8 cellular contexts compared by ENCODE assay signal in genomic region chr2:237691908-237692600, GRCh38.
DNase-seq lines count a peak whose midpoint lies in the region; ATAC-seq and TF ChIP-seq lines count a peak whose summit lies in the region.

No MANE protein-coding gene starts in this region.

- peak; percentile 70 for DNase-seq in Caki2 (ENCODE audit: low read depth)
- DNase-seq in Panc1 (ENCODE audit: low read depth, low spot score) = no peak
- DNase-seq in activated T-helper 1 cell treated with Interleukin-2 at 50 U/mL for 16 hours (ENCODE audit: low read depth) = peak; percentile 96
- DNase-seq in fibroblast of lung (ENCODE audit: low read depth in 2 of 2) = peak; percentile 85 to 90
- DNase-seq in natural killer cell treated with Interleukin-12 subunit alpha and Interleukin-12 subunit beta and Interleukin-15 and Interleukin-18, amount 100 ng/mL, for 72 hours (ENCODE audit: low spot score) = peak; percentile 97
- DNase-seq in stomach = peak; percentile 97

- under 1% methylated on average over 76 of the region's 94 CpGs for WGBS in HUES64
- 0 to 1% (median 1%) methylated on average over 23 to 81 of the region's 94 CpGs for WGBS in stomach, 5 donors

- peaks cover 30% of the 10 kb centered on the region for H3K4me1 ChIP-seq in HUES64 (ENCODE audit: insufficient read depth, low read length)
- H3K4me1 ChIP-seq in Panc1 (ENCODE audit: control insufficient read depth, insufficient read depth, low read length) = peaks cover 42% of the 10 kb centered on the region
- peaks cover 39% of the 10 kb centered on the region for H3K4me1 ChIP-seq in fibroblast of lung (ENCODE audit: control insufficient read depth, extremely low read depth, insufficient read depth, low read length)
- H3K4me1 ChIP-seq in stomach = peaks cover 61 to 86% (median 73%) of the 10 kb centered on the region in 4 donors

- ATAC-seq in GM21381 (IDR thresholded peaks at IDR 0.05; ENCODE audit: unreplicated experiment) (peak; percentile 51), Panc1 (peak; percentile 84)
- ATAC-seq in natural killer cell treated with Interleukin-12 subunit alpha and Interleukin-12 subunit beta and Interleukin-15 and Interleukin-18, amount 100 ng/mL, for 72 hours = peak; percentile 87 to 91

- peaks cover 67% of the 10 kb centered on the region in 2 donors for H3K4me1 Mint-ChIP-seq in natural killer cell treated with Interleukin-12 subunit alpha and Interleukin-12 subunit beta and Interleukin-15 and Interleukin-18, amount 100 ng/mL, for 72 hours (ENCODE audit: low read depth in 2 of 2)

- peaks cover 6% of the 10 kb centered on the region for H3K36me3 Mint-ChIP-seq in natural killer cell treated with Interleukin-12 subunit alpha and Interleukin-12 subunit beta and Interleukin-15 and Interleukin-18, amount 100 ng/mL, for 72 hours

- H3K4me2 ChIP-seq in fibroblast of lung (ENCODE audit: extremely low read depth, insufficient read depth, low read length) = no peak overlapping the region

- POLR2A ChIA-PET in Panc1 (lab: Charles Lee) = no interaction called here

- TF ChIP-seq CTCF in Panc1 (IDR thresholded peaks at IDR 0.05) (no peak), fibroblast of lung (conservative IDR thresholded peaks at IDR 0.05 in 1 of 2, IDR thresholded peaks at IDR 0.05 in 1 of 2; ENCODE audit: low read depth in 1 of 2, low read length in 2 of 2) (no peak), stomach (IDR thresholded peaks at IDR 0.05) (no peak)

- peak overlapping the region; percentile 94 to 96 for H3K27ac Mint-ChIP-seq in natural killer cell treated with Interleukin-12 subunit alpha and Interleukin-12 subunit beta and Interleukin-15 and Interleukin-18, amount 100 ng/mL, for 72 hours

- H3K79me2 ChIP-seq in fibroblast of lung (ENCODE audit: control insufficient read depth, insufficient read depth, low read length) = peaks cover 41% of the 10 kb centered on the region

- no peaks in the 10 kb centered on the region for H3K36me3 ChIP-seq in HUES64 (ENCODE audit: insufficient read depth, low read length)
- peaks cover 3% of the 10 kb centered on the region; the same call in 1 of the 2 replicates for H3K36me3 ChIP-seq in Panc1 (ENCODE audit: control insufficient read depth, insufficient read depth, low read length)
- H3K36me3 ChIP-seq in fibroblast of lung (ENCODE audit: control insufficient read depth, insufficient read depth, low read length) = no peaks in the 10 kb centered on the region
- no peaks in the 10 kb centered on the region for H3K36me3 ChIP-seq in stomach

- H3K4me3 ChIP-seq in HUES64 (ENCODE audit: low read length) (peak overlapping the region; percentile 75), Panc1 (ENCODE audit: low read depth in 2 of 2, low read length in 2 of 2) (peak overlapping the region; percentile 87 to 93), fibroblast of lung (replicated peaks in 1 of 4; ENCODE audit: control extremely low read depth in 1 of 4, insufficient read depth in 1 of 4, low read depth in 3 of 4, low read length in 4 of 4) (peak overlapping the region; percentile 78 to 88 (median 80)), stomach (peak overlapping the region; percentile 65 to 91 (median 80))

- in situ Hi-C loops in Caki2 (cut with HindIII; ENCODE audit: low pct_unique_long_range_greater_than_20kb, low sequenced_read_pairs) (no loop called here), Panc1 (cut with HindIII; ENCODE audit: low pct_unique_long_range_greater_than_20kb, low sequenced_read_pairs) (no loop called here)

- H3K9ac ChIP-seq in HUES64 (ENCODE audit: low read depth, low read length) (peak overlapping the region; percentile 80), fibroblast of lung (ENCODE audit: insufficient read depth, low read length) (peak overlapping the region; percentile 99)

- intact Hi-C loops in Panc1 (cut with micrococcal nuclease; ENCODE audit: unreplicated experiment) = no loop called here
- intact Hi-C loops in stomach (cut with DNase I; ENCODE audit: low total_unique reads) = no loop called here

- H3K9me3 ChIP-seq in HUES64 (ENCODE audit: insufficient read depth, low read depth, low read length) (no peaks in the 10 kb centered on the region), Panc1 (ENCODE audit: control insufficient read depth, insufficient read depth, low read depth, low read length) (no peaks in the 10 kb centered on the region), fibroblast of lung (ENCODE audit: control insufficient read depth, insufficient read depth, low read depth, low read length) (no peaks in the 10 kb centered on the region), stomach (no peaks in the 10 kb centered on the region)

- H3K27me3 Mint-ChIP-seq in natural killer cell treated with Interleukin-12 subunit alpha and Interleukin-12 subunit beta and Interleukin-15 and Interleukin-18, amount 100 ng/mL, for 72 hours = no peaks in the 10 kb centered on the region

- CTCF ChIA-PET in Panc1 (lab: Charles Lee) = interaction anchor here (0.6 kb wide), 1 partner anchor 95 kb away, joined by 3 read pairs; no protein-coding TSS in a partner anchor

- peak overlapping the region; percentile 58; the same call in 1 of the 2 replicates for H3K27ac ChIP-seq in HUES64 (ENCODE audit: low read depth, low read length)
- H3K27ac ChIP-seq in Panc1 (ENCODE audit: low read length) = peak overlapping the region; percentile 96
- peak overlapping the region; percentile 95 for H3K27ac ChIP-seq in fibroblast of lung (ENCODE audit: insufficient read depth, low read length)
- H3K27ac ChIP-seq in stomach = peak overlapping the region; percentile 96 to 99 (median 98)

- no peaks in the 10 kb centered on the region for H4K20me1 ChIP-seq in fibroblast of lung (ENCODE audit: control insufficient read depth, extremely low read depth, insufficient read depth, low read length)

- no peak for TF ChIP-seq EP300 in stomach (IDR thresholded peaks at IDR 0.05)

- peak overlapping the region; percentile 100 for H3K4me3 Mint-ChIP-seq in natural killer cell treated with Interleukin-12 subunit alpha and Interleukin-12 subunit beta and Interleukin-15 and Interleukin-18, amount 100 ng/mL, for 72 hours

- no peaks in the 10 kb centered on the region for H3K9me3 Mint-ChIP-seq in natural killer cell treated with Interleukin-12 subunit alpha and Interleukin-12 subunit beta and Interleukin-15 and Interleukin-18, amount 100 ng/mL, for 72 hours

- no TSS peak for BruUV-seq in Panc1 (replicated peaks; lab: Mats Ljungman, UMichigan)

- peaks cover 17% of the 10 kb centered on the region for H3K27me3 ChIP-seq in HUES64 (ENCODE audit: insufficient read depth, low read length)
- no peaks in the 10 kb centered on the region for H3K27me3 ChIP-seq in Panc1 (ENCODE audit: control insufficient read depth, insufficient read depth, low read length)
- no peaks in the 10 kb centered on the region for H3K27me3 ChIP-seq in fibroblast of lung (ENCODE audit: control insufficient read depth, insufficient read depth, low read length)
- H3K27me3 ChIP-seq in stomach = no peaks in the 10 kb centered on the region

- no peak overlapping the region for H2AFZ ChIP-seq in fibroblast of lung (ENCODE audit: low read length)

- TF ChIP-seq POLR2A in stomach (IDR thresholded peaks at IDR 0.05) = peak in 1 of 4 donors; percentile 45
